1 cellular context compared by ENCODE assay signal in the genomic region with DNA sequence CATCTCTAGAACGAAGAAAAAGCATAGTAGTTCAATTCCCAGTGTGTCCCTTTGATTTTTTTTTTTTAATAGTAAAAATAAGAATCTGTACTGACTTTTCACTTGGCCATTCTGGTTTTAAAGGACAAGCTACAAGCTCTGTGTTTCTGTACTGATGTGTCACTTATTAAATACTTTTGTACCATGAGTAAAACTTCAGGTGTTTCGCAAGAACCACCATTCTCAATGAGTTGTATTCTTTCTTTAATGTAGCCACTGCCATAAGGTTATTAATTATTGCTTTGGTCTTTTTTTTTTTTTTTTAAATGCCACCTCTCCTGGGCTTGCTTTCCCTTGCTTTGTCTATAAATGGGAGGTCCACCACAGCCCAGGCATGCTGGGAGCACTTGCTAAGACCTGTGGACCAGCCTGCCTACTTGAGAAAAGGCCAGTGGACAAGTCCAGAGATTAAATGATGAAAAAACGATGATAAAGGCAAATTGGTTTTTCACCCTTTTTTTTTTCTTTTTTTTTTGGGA.
A peak's percentile ranks its signal among the peaks of the same experiment; 100 is the strongest.
TF ChIP-seq lines count a peak whose summit lies in the region.

No MANE protein-coding gene starts in this region.

TF ChIP-seq in IMR-90, 13 proteins besides CTCF, POLR2A, EP300 and RAD21:
- TF ChIP-seq CEBPB (IDR thresholded peaks at IDR 0.05; ENCODE audit: low read depth, low read length) (peak; percentile 88), MAZ (IDR thresholded peaks at IDR 0.05; ENCODE audit: borderline replicate concordance, low read depth, low read length) (no peak)
